ENCODE assay signal across 8 cellular contexts in genomic region chr13:110913322-110913721, GRCh38. TPM values are rescaled to one million over a fixed set of nuclear protein-coding genes. Genes with fewer than 3 reads are reported as not detected.
DNase-seq lines count a peak whose midpoint lies in the region; ATAC-seq, FAIRE-seq and TF ChIP-seq lines count a peak whose summit lies in the region.

No MANE protein-coding gene starts in this region.

- H3K36me3 ChIP-seq in K562 (ENCODE audit: control insufficient read depth, insufficient read depth, low read length): peaks cover 36% of the 10 kb centered on the region
- H3K36me3 ChIP-seq in mesenchymal stem cell (ENCODE audit: control insufficient read depth in 1 of 2, insufficient read depth in 2 of 2, low read depth in 1 of 2, low read length in 2 of 2): peaks cover 8 to 26% of the 10 kb centered on the region in 2 experiments

- no peak overlapping the region for H2BK15ac ChIP-seq in mesenchymal stem cell (ENCODE audit: low read depth, poor library complexity, severe bottlenecking)

- peaks cover 73% of the 10 kb centered on the region for H3K79me2 ChIP-seq in K562 (ENCODE audit: control insufficient read depth, insufficient read depth, low read length)

- no peak overlapping the region for H3K14ac ChIP-seq in mesenchymal stem cell (ENCODE audit: low read length in 2 of 2)

- POLR2A ChIA-PET in CD4-positive, alpha-beta T cell (lab: Charles Lee): interaction anchor here (0.6 to 3.3 kb wide), 7 partner anchors 8 to 1920 kb away, joined by 3 to 28 read pairs (median 5); partner anchors contain the start of genes ING1 and RAB20
- POLR2A ChIA-PET in K562 (lab: Yijun Ruan, JAX): interaction anchor here (0.7 to 2.8 kb wide), 6 partner anchors 8 to 140 kb away, joined by 3 to 9 read pairs (median 3); no protein-coding TSS in a partner anchor

- H4K20me1 ChIP-seq in K562 (replicated peaks; ENCODE audit: control insufficient read depth, insufficient read depth, low read length): peaks cover 30% of the 10 kb centered on the region

- no peak overlapping the region for H2AK5ac ChIP-seq in mesenchymal stem cell (ENCODE audit: low read length, severe bottlenecking)

- no peak overlapping the region for H2AFZ ChIP-seq in K562 (ENCODE audit: low read depth, low read length)
- H2AFZ ChIP-seq in mesenchymal stem cell (ENCODE audit: low read depth, low read length): no peak overlapping the region

- H3K4me1 ChIP-seq in K562 (replicated peaks in 1 of 2; ENCODE audit: control insufficient read depth in 2 of 2, insufficient read depth in 2 of 2, low read length in 2 of 2) (peaks cover 4 to 24% of the 10 kb centered on the region in 2 experiments; a peak in 4 of 5 replicates), mesenchymal stem cell (ENCODE audit: control insufficient read depth, insufficient read depth, low read depth, low read length) (peaks cover 8% of the 10 kb centered on the region)

- peaks cover 75% of the 10 kb centered on the region for H3K4me1 Mint-ChIP-seq in CD4-positive, alpha-beta T cell (ENCODE audit: low read depth)

- BruUV-seq in K562 (replicated peaks; lab: Mats Ljungman, UMichigan): TSS peak; percentile 35

- TF ChIP-seq CTCF in CD4-positive, alpha-beta T cell (IDR thresholded peaks at IDR 0.05): no peak
- TF ChIP-seq CTCF in K562 (IDR thresholded peaks at IDR 0.05 in 2 of 3, conservative IDR thresholded peaks at IDR 0.05 in 1 of 3; ENCODE audit: insufficient read depth in 2 of 3, low read depth in 1 of 3, low read length in 3 of 3): no peak

- no peaks in the 10 kb centered on the region for H3K27me3 Mint-ChIP-seq in CD4-positive, alpha-beta T cell

- H3K27ac ChIP-seq in CD4-positive, alpha-beta T cell (ENCODE audit: low read depth, low read length): no peak overlapping the region
- H3K27ac ChIP-seq in K562 (ENCODE audit: extremely low read depth, low read depth, low read length) (peak overlapping the region; percentile 94), mesenchymal stem cell (ENCODE audit: low read length, poor library complexity, severe bottlenecking) (peak overlapping the region; percentile 41)

- H3K23ac ChIP-seq in mesenchymal stem cell (ENCODE audit: low read length in 2 of 2): no peak overlapping the region

- no peak for ATAC-seq in CD4-positive, alpha-beta T cell (ENCODE audit: poor library complexity)
- ATAC-seq in K562 (no peak), HG03196 (IDR thresholded peaks at IDR 0.05; ENCODE audit: unreplicated experiment) (no peak)

- H4K8ac ChIP-seq in mesenchymal stem cell (ENCODE audit: low read length): no peak overlapping the region

- in situ Hi-C loops in KBM-7 (cut with MboI; ENCODE audit: low pct_unique_long_range_greater_than_20kb, low sequenced_read_pairs): no loop called here
- in situ Hi-C loops in K562 (cut with MboI): no loop called here

- no peak overlapping the region for H3K18ac ChIP-seq in mesenchymal stem cell (ENCODE audit: low read depth in 1 of 2, low read length in 2 of 2)

- no peaks in the 10 kb centered on the region for H3K27me3 ChIP-seq in CD4-positive, alpha-beta T cell (ENCODE audit: control insufficient read depth, insufficient read depth, low read length)
- H3K27me3 ChIP-seq in K562 (ENCODE audit: control insufficient read depth in 2 of 2, insufficient read depth in 2 of 2, low read length in 2 of 2): no peaks in the 10 kb centered on the region
- no peaks in the 10 kb centered on the region for H3K27me3 ChIP-seq in mesenchymal stem cell (ENCODE audit: control insufficient read depth in 1 of 2, insufficient read depth in 1 of 2, low read length in 2 of 2)

- no peak for FAIRE-seq in K562 (lab: Jason Lieb, UNC)

- 1% methylated on average over 8 of the region's 8 CpGs for WGBS in K562 (ENCODE audit: insufficient coverage, low coverage, missing lambda C conversion rate)
- WGBS in mesenchymal stem cell: 2% methylated on average over 8 of the region's 8 CpGs

- no peak for DNase-seq in CD4-positive, alpha-beta T cell
- DNase-seq in KBM-7: peak; percentile 42
- DNase-seq in K562 (ENCODE audit: extremely low read depth in 1 of 4, low spot score in 3 of 4): no peak
- DNase-seq in mesenchymal stem cell: peak; percentile 38
- DNase-seq in T-helper 9 cell: no peak
- DNase-seq in activated CD8-positive, alpha-beta memory T cell treated with anti-CD3 and anti-CD28 coated beads, Interleukin-2, amount 50 U/mL, for 4 hours: no peak
- DNase-seq in SHP77 treated with DMSO at 0.1 percent for 48 hours (lab: John Stamatoyannopoulos, UW): no peak

- H3K4me2 ChIP-seq in K562 (ENCODE audit: insufficient read depth, low read length): peak overlapping the region; percentile 80
- H3K4me2 ChIP-seq in mesenchymal stem cell (ENCODE audit: low read length, poor library complexity, severe bottlenecking): peak overlapping the region; percentile 77

- H4K91ac ChIP-seq in mesenchymal stem cell (ENCODE audit: low read length): no peak overlapping the region

- H3K4me3 ChIP-seq in K562 (peak overlapping the region; percentile 92), mesenchymal stem cell (ENCODE audit: insufficient read depth in 1 of 2, low read depth in 1 of 2, low read length in 2 of 2) (peak overlapping the region; percentile 37 to 93)

- peaks cover 2% of the 10 kb centered on the region for H3K79me1 ChIP-seq in mesenchymal stem cell (replicated peaks; ENCODE audit: low read length, poor library complexity, severe bottlenecking)

- no peaks in the 10 kb centered on the region for H3K9me3 ChIP-seq in CD4-positive, alpha-beta T cell (ENCODE audit: control insufficient read depth, low read length)
- H3K9me3 ChIP-seq in K562 (replicated peaks; ENCODE audit: control insufficient read depth, insufficient read depth, low read depth, low read length): no peaks in the 10 kb centered on the region
- no peaks in the 10 kb centered on the region for H3K9me3 ChIP-seq in mesenchymal stem cell (ENCODE audit: control insufficient read depth, low read length)

- H3K9me1 ChIP-seq in K562 (ENCODE audit: control insufficient read depth, insufficient read depth, low read length): no peaks in the 10 kb centered on the region

- peak overlapping the region; percentile 94 for H3K4me3 Mint-ChIP-seq in CD4-positive, alpha-beta T cell

- no peak overlapping the region for H2BK5ac ChIP-seq in mesenchymal stem cell (ENCODE audit: low read depth, low read length, poor library complexity, severe bottlenecking)

- H3K9ac ChIP-seq in K562 (ENCODE audit: insufficient read depth in 1 of 2, low read depth in 2 of 2, low read length in 2 of 2): peak overlapping the region; percentile 41 to 88; a peak in 3 of 4 replicates
- H3K9ac ChIP-seq in mesenchymal stem cell (ENCODE audit: low read length): peak overlapping the region; percentile 96

- H3K9me3 Mint-ChIP-seq in CD4-positive, alpha-beta T cell: no peaks in the 10 kb centered on the region

- TF ChIP-seq POLR2A in K562 (conservative IDR thresholded peaks at IDR 0.05): no peak

- CTCF ChIA-PET in CD4-positive, alpha-beta T cell (lab: Charles Lee): interaction anchor here (1.3 kb wide), 1 partner anchor 8 kb away, joined by 3 read pairs; no protein-coding TSS in a partner anchor
- CTCF ChIA-PET in K562 (lab: Yijun Ruan, JAX; ENCODE audit: low intra/inter-chr PET ratio): no interaction called here

- peak overlapping the region in 1 of 2 experiments; percentile 21 for H3K4ac ChIP-seq in mesenchymal stem cell (ENCODE audit: low read depth in 1 of 2, low read length in 2 of 2)

- intact Hi-C loops in CD4-positive, alpha-beta T cell (cut with DNase I, micrococcal nuclease): loop anchor here (5.0 to 10.0 kb wide), 8 partner anchors 196 to 1671 kb away; partner anchors contain the start of genes IRS2 (in 1 of the 2), NAXD (in 1 of the 2), RAB20 (in 1 of the 2) and TUBGCP3 (in 1 of the 2)
- intact Hi-C loops in K562 (cut with micrococcal nuclease): loop anchor here (10.0 kb wide), 1 partner anchor 459 kb away; no protein-coding TSS in a partner anchor

- H3K27ac Mint-ChIP-seq in CD4-positive, alpha-beta T cell: peak overlapping the region; percentile 84

- no peak for TF ChIP-seq EP300 in K562 (IDR thresholded peaks at IDR 0.05; ENCODE audit: low read length)

- TF ChIP-seq RAD21 in K562 (CRISPR knock-in tag; conservative IDR thresholded peaks at IDR 0.05 in 1 of 2, IDR thresholded peaks at IDR 0.05 in 1 of 2): no peak

- H2BK12ac ChIP-seq in mesenchymal stem cell (ENCODE audit: low read length in 2 of 2): no peak overlapping the region

- no peak overlapping the region for H2BK120ac ChIP-seq in mesenchymal stem cell (ENCODE audit: low read depth, low read length)

- peaks cover 36% of the 10 kb centered on the region for H3K36me3 Mint-ChIP-seq in CD4-positive, alpha-beta T cell (ENCODE audit: low read depth)

TF ChIP-seq in K562, 482 proteins besides CTCF, POLR2A, EP300 and RAD21:
- TF ChIP-seq SIN3A (IDR thresholded peaks at IDR 0.05; ENCODE audit: borderline replicate concordance in 2 of 2, control insufficient read depth in 1 of 2, low read depth in 2 of 2, low read length in 2 of 2) (peak in 1 of 2 experiments; percentile 51; a peak in 1 of 4 replicates), ELF2 (CRISPR knock-in tag; IDR thresholded peaks at IDR 0.05) (no peak), CEBPG (CRISPR knock-in tag; IDR thresholded peaks at IDR 0.05) (no peak), CEBPG (tag; conservative IDR thresholded peaks at IDR 0.05 in 1 of 2, IDR thresholded peaks at IDR 0.05 in 1 of 2) (peak in 1 of 2 experiments; percentile 42; a peak in 1 of 4 replicates), CEBPB (tag; IDR thresholded peaks at IDR 0.05) (peak; percentile 60; the same call in 1 of the 2 replicates)

RNA-seq across cellular contexts. Expression of gene ANKRD10, which starts 1.5 kb away (rescaled TPM):
- 10 to 100 TPM; 75.5 to 83.8 TPM for total RNA-seq in CD4-positive, alpha-beta T cell
- total RNA-seq in K562 (2011; cell fraction: chromatin; rRNA removed; ENCODE audit: low replicate concordance): 178 and 324 TPM in 2 replicates
- total RNA-seq in K562 (2011; cell fraction: nucleolus; rRNA removed): 159 and 175 TPM in 2 replicates
- total RNA-seq in K562 (2011; cell fraction: nucleoplasm; rRNA removed): 205 and 428 TPM in 2 replicates
- total RNA-seq in K562 (2014; rRNA removed) (45.0 and 50.2 TPM in 2 replicates), K562 (2014; rRNA removed; fragmentation: Illumina TruSeq; extraction: Trizol) (53.0 and 67.7 TPM in 2 replicates), K562 (2015; rRNA removed; fragmentation: Illumina TruSeq; extraction: Trizol) (45.4 and 61.9 TPM in 2 replicates), K562 (2021) (46.9 and 55.0 TPM in 2 replicates)
- polyA plus RNA-seq in K562 (2011; rRNA removed) (169 and 183 TPM in 2 replicates), K562 (2014; fragmentation: Illumina TruSeq; extraction: Trizol) (21.7 and 23.2 TPM in 2 replicates), K562 (2014; fragmentation: Nextera tagmentation; extraction: Ambion mirVana) (10 to 100 TPM; 22.1 to 31.0 TPM), K562 (2014; rRNA removed) (36.8 and 40.2 TPM in 2 replicates)
- polyA plus RNA-seq in K562 (2011; cell fraction: cytosol; rRNA removed): 54.2 and 61.3 TPM in 2 replicates
- 416 and 593 TPM in 2 replicates for polyA plus RNA-seq in K562 (2011; cell fraction: nucleus; rRNA removed)
- polyA plus RNA-seq in K562 (2012): 32.3 and 57.8 TPM in 2 replicates
- polyA minus RNA-seq in K562 (2011; rRNA and poly(A)+ RNA removed): 108 and 129 TPM in 2 replicates
- 91.0 and 108 TPM in 2 replicates for polyA minus RNA-seq in K562 (2011; cell fraction: cytosol; rRNA and poly(A)+ RNA removed)
- 588 and 736 TPM in 2 replicates for polyA minus RNA-seq in K562 (2011; cell fraction: nucleus; rRNA and poly(A)+ RNA removed)
- polyA plus RNA-seq in mesenchymal stem cell (2013, experiment 1 of 2): 34.0 TPM
- 33.7 TPM for polyA plus RNA-seq in mesenchymal stem cell (2013, experiment 2 of 2)

Comparison
In these comparisons a context has a peak if more than half of its experiments do, and no peak if none do; other contexts are left out.
1. DNase-seq: peak in KBM-7 (single experiment) and mesenchymal stem cell (single experiment); none in CD4-positive, alpha-beta T cell (0 of 10), K562 (0 of 4), T-helper 9 cell (single experiment), activated CD8-positive, alpha-beta memory T cell treated with anti-CD3 and anti-CD28 coated beads, Interleukin-2, amount 50 U/mL, for 4 hours (single experiment) and SHP77 treated with DMSO at 0.1 percent for 48 hours (single experiment).